8 cellular contexts compared by ENCODE assay signal in genomic region chr10:113385021-113385975, GRCh38.
A peak's percentile ranks its signal among the peaks of the same experiment; 100 is the strongest.
DNase-seq lines count a peak whose midpoint lies in the region; ATAC-seq and TF ChIP-seq lines count a peak whose summit lies in the region.

No MANE protein-coding gene starts in this region.

- intact Hi-C loops in activated naive CD4-positive, alpha-beta T cell treated with anti-CD3 and anti-CD28 coated beads for 36 hours (cut with micrococcal nuclease) = loop anchor here (1.0 to 5.0 kb wide), 7 partner anchors 137 to 910 kb away; no protein-coding TSS in a partner anchor

- no peak for TF ChIP-seq EP300 in upper lobe of left lung (IDR thresholded peaks at IDR 0.05)

- H2BK120ac ChIP-seq in trophoblast cell (ENCODE audit: insufficient read depth, low read length, poor library complexity) = no peak overlapping the region

- no peaks in the 10 kb centered on the region for H3K36me3 ChIP-seq in Karpas-422 (ENCODE audit: insufficient read depth, low read length)
- no peaks in the 10 kb centered on the region for H3K36me3 ChIP-seq in RWPE2 (ENCODE audit: low read depth)
- no peaks in the 10 kb centered on the region for H3K36me3 ChIP-seq in trophoblast cell (ENCODE audit: control insufficient read depth in 1 of 2, insufficient read depth in 2 of 2, low read length in 2 of 2)
- no peaks in the 10 kb centered on the region for H3K36me3 ChIP-seq in upper lobe of left lung

- H3K27me3 Mint-ChIP-seq in activated naive CD4-positive, alpha-beta T cell treated with anti-CD3 and anti-CD28 coated beads for 36 hours (ENCODE audit: low read depth) = peaks cover 2% of the 10 kb centered on the region

- no peak overlapping the region for H2AK5ac ChIP-seq in trophoblast cell (ENCODE audit: low read length)

- no peak overlapping the region for H2BK5ac ChIP-seq in trophoblast cell (ENCODE audit: low read depth, low read length, poor library complexity)

- no peaks in the 10 kb centered on the region for H3K79me1 ChIP-seq in trophoblast cell (ENCODE audit: low read length)

- H4K20me1 ChIP-seq in Karpas-422 (ENCODE audit: insufficient read depth, low read depth, low read length) = no peaks in the 10 kb centered on the region

- no peak overlapping the region for H3K27ac Mint-ChIP-seq in activated naive CD4-positive, alpha-beta T cell treated with anti-CD3 and anti-CD28 coated beads for 36 hours

- H3K4me2 ChIP-seq in Karpas-422 (ENCODE audit: low read depth, low read length, poor library complexity, severe bottlenecking) = no peak overlapping the region
- H3K4me2 ChIP-seq in trophoblast cell (ENCODE audit: low read length) = no peak overlapping the region

- peak; percentile 89 for TF ChIP-seq CTCF in RWPE2 (IDR thresholded peaks at IDR 0.05; ENCODE audit: poor library complexity, severe bottlenecking)
- peak; percentile 67 to 90 (median 81) for TF ChIP-seq CTCF in upper lobe of left lung (IDR thresholded peaks at IDR 0.05)

- H2BK12ac ChIP-seq in trophoblast cell (ENCODE audit: low read length) = no peak overlapping the region

- no peak overlapping the region for H4K12ac ChIP-seq in trophoblast cell (ENCODE audit: low read depth, low read length)

- H3K27ac ChIP-seq in Karpas-422 (ENCODE audit: low read length) (no peak overlapping the region), RWPE2 (ENCODE audit: poor library complexity, severe bottlenecking) (no peak overlapping the region), trophoblast cell (ENCODE audit: low read depth, low read length) (no peak overlapping the region), upper lobe of left lung (peak overlapping the region in 2 of 4 donors; percentile 17 to 24)

- H3K9ac ChIP-seq in Karpas-422 (ENCODE audit: low read length) (no peak overlapping the region), trophoblast cell (ENCODE audit: low read length) (no peak overlapping the region)

- H3K4me3 Mint-ChIP-seq in activated naive CD4-positive, alpha-beta T cell treated with anti-CD3 and anti-CD28 coated beads for 36 hours = no peak overlapping the region

- H3K4ac ChIP-seq in trophoblast cell (ENCODE audit: low read depth, low read length) = no peak overlapping the region

- H4K91ac ChIP-seq in trophoblast cell (ENCODE audit: low read depth, low read length) = no peak overlapping the region

- no peak overlapping the region for H3K18ac ChIP-seq in trophoblast cell (ENCODE audit: low read length)

- H2AFZ ChIP-seq in Karpas-422 (ENCODE audit: low read length) (no peak overlapping the region), trophoblast cell (ENCODE audit: insufficient read depth, low read length, poor library complexity) (no peak overlapping the region)

- ATAC-seq in GM21529 (IDR thresholded peaks at IDR 0.05; ENCODE audit: unreplicated experiment) (peak; percentile 76), RWPE2 (ENCODE audit: low read depth) (peak; percentile 99), upper lobe of left lung (ENCODE audit: low FRiP score in 2 of 2) (peak; percentile 95 to 97)

- H3K36me3 Mint-ChIP-seq in activated naive CD4-positive, alpha-beta T cell treated with anti-CD3 and anti-CD28 coated beads for 36 hours (ENCODE audit: low read depth) = no peaks in the 10 kb centered on the region

- H4K8ac ChIP-seq in trophoblast cell (ENCODE audit: low read depth, low read length) = no peak overlapping the region

- DNase-seq in DMS153 (lab: John Stamatoyannopoulos, UW) (peak; percentile 28), Karpas-422 (peak; percentile 86), RWPE2 (ENCODE audit: low spot score) (no peak), glomerular endothelial cell (ENCODE audit: extremely low read depth, low read depth, low spot score) (peak; percentile 55), trophoblast cell (peak; percentile 69 to 85), upper lobe of left lung (peak in 1 of 2 donors; percentile 84)
- peak; percentile 72 for DNase-seq in activated naive CD4-positive, alpha-beta T cell treated with anti-CD3 and anti-CD28 coated beads for 36 hours

- WGBS in trophoblast cell (ENCODE audit: extremely low coverage, insufficient coverage, insufficient read length) = no CpG with 5 or more reads among the region's 18 CpGs
- 18 to 23% methylated on average over 17 to 18 of the region's 18 CpGs for WGBS in upper lobe of left lung, 2 donors

- no peaks in the 10 kb centered on the region for H3K9me2 ChIP-seq in Karpas-422 (replicated peaks; ENCODE audit: insufficient read depth, low read length)

- H3K4me1 ChIP-seq in Karpas-422 (ENCODE audit: low read length) (peaks cover 6% of the 10 kb centered on the region; the same call in 1 of the 2 replicates), RWPE2 (ENCODE audit: insufficient read depth, poor library complexity, severe bottlenecking) (no peaks in the 10 kb centered on the region), trophoblast cell (ENCODE audit: control insufficient read depth in 1 of 2, insufficient read depth in 2 of 2, low read length in 2 of 2) (no peaks in the 10 kb centered on the region), upper lobe of left lung (peaks cover 11 to 39% (median 20%) of the 10 kb centered on the region in 4 donors)

- no peak overlapping the region for H3K4me3 ChIP-seq in Karpas-422 (ENCODE audit: low read length)
- H3K4me3 ChIP-seq in RWPE2 (ENCODE audit: severe bottlenecking) = no peak overlapping the region
- H3K4me3 ChIP-seq in trophoblast cell (ENCODE audit: low read depth, low read length) = no peak overlapping the region
- H3K4me3 ChIP-seq in upper lobe of left lung = no peak overlapping the region

- H3K14ac ChIP-seq in trophoblast cell (ENCODE audit: low read length) = no peak overlapping the region

- peaks cover 23% of the 10 kb centered on the region for H3K4me1 Mint-ChIP-seq in activated naive CD4-positive, alpha-beta T cell treated with anti-CD3 and anti-CD28 coated beads for 36 hours (ENCODE audit: low read depth)

- H3K9me3 ChIP-seq in Karpas-422 (ENCODE audit: low read length) (no peaks in the 10 kb centered on the region), RWPE2 (ENCODE audit: severe bottlenecking) (no peaks in the 10 kb centered on the region), trophoblast cell (ENCODE audit: insufficient read depth, low read depth, low read length) (no peaks in the 10 kb centered on the region), upper lobe of left lung (no peaks in the 10 kb centered on the region)

- no peaks in the 10 kb centered on the region for H3K9me3 Mint-ChIP-seq in activated naive CD4-positive, alpha-beta T cell treated with anti-CD3 and anti-CD28 coated beads for 36 hours

- CTCF ChIA-PET in activated naive CD4-positive, alpha-beta T cell treated with anti-CD3 and anti-CD28 coated beads for 36 hours (lab: Charles Lee) = interaction anchor here (0.6 to 2.0 kb wide), 21 partner anchors 9 to 1063 kb away, joined by 3 to 8 read pairs (median 4); no protein-coding TSS in a partner anchor

- H3K79me2 ChIP-seq in Karpas-422 (ENCODE audit: low read length) (no peaks in the 10 kb centered on the region), trophoblast cell (ENCODE audit: control insufficient read depth, insufficient read depth, low read length, poor library complexity) (no peaks in the 10 kb centered on the region)

- H3K23ac ChIP-seq in trophoblast cell (ENCODE audit: low read length) = no peak overlapping the region

- H3K27me3 ChIP-seq in Karpas-422 (ENCODE audit: low read length) (no peaks in the 10 kb centered on the region), RWPE2 (ENCODE audit: insufficient read depth, poor library complexity, severe bottlenecking) (no peaks in the 10 kb centered on the region), trophoblast cell (ENCODE audit: insufficient read depth, low read length) (no peaks in the 10 kb centered on the region), upper lobe of left lung (no peaks in the 10 kb centered on the region)

- no peak for TF ChIP-seq POLR2A in upper lobe of left lung (IDR thresholded peaks at IDR 0.05)
